Comparison of ENCODE assay signal across 8 cellular contexts in genomic region chr6:170344631-170345576, GRCh38. TPM values are rescaled to one million over a fixed set of nuclear protein-coding genes. Genes with fewer than 3 reads are reported as not detected.
DNase-seq lines count a peak whose midpoint lies in the region; ATAC-seq and FAIRE-seq lines count a peak whose summit lies in the region.

No MANE protein-coding gene starts in this region.

- ATAC-seq in HG03342 (IDR thresholded peaks at IDR 0.05; ENCODE audit: unreplicated experiment): peak; percentile 54
- ATAC-seq in activated CD8-positive, alpha-beta T cell treated with anti-CD3 and anti-CD28 coated beads, Interleukin-2, amount 10 ng/mL, durations not matched to agents 7 days and 5 days: peak; percentile 19

- no peaks in the 10 kb centered on the region for H3K9me3 Mint-ChIP-seq in activated CD8-positive, alpha-beta T cell treated with anti-CD3 and anti-CD28 coated beads, Interleukin-2, amount 10 ng/mL, durations not matched to agents 7 days and 5 days (ENCODE audit: insufficient read depth)
- H3K9me3 Mint-ChIP-seq in CD4-positive, alpha-beta memory T cell: peaks cover 0 to 2% (median 0%) of the 10 kb centered on the region in 8 donors

- H3K27ac ChIP-seq in CD4-positive, alpha-beta memory T cell (ENCODE audit: low read depth, low read length): no peak overlapping the region

- no peak for FAIRE-seq in GM19239 (lab: Jason Lieb, UNC)

- no peak overlapping the region for H3K4me3 Mint-ChIP-seq in activated CD8-positive, alpha-beta T cell treated with anti-CD3 and anti-CD28 coated beads, Interleukin-2, amount 10 ng/mL, durations not matched to agents 7 days and 5 days
- no peak overlapping the region for H3K4me3 Mint-ChIP-seq in CD4-positive, alpha-beta memory T cell

- H3K4me1 ChIP-seq in CD4-positive, alpha-beta memory T cell (ENCODE audit: insufficient read depth, low read length): no peaks in the 10 kb centered on the region

- peaks cover 14% of the 10 kb centered on the region for H3K36me3 ChIP-seq in CD4-positive, alpha-beta memory T cell (ENCODE audit: insufficient read depth, low read length)

- no peaks in the 10 kb centered on the region for H3K9me3 ChIP-seq in CD4-positive, alpha-beta memory T cell (ENCODE audit: control insufficient read depth in 1 of 2, low read length in 2 of 2)

- H3K27ac Mint-ChIP-seq in activated CD8-positive, alpha-beta T cell treated with anti-CD3 and anti-CD28 coated beads, Interleukin-2, amount 10 ng/mL, durations not matched to agents 7 days and 5 days: peak overlapping the region; percentile 43
- H3K27ac Mint-ChIP-seq in CD4-positive, alpha-beta memory T cell: peak overlapping the region in 2 of 7 donors; percentile 4 to 74

- POLR2A ChIA-PET in activated CD8-positive, alpha-beta T cell treated with anti-CD3 and anti-CD28 coated beads, Interleukin-2, amount 10 ng/mL, durations not matched to agents 7 days and 5 days (lab: Charles Lee): no interaction called here
- POLR2A ChIA-PET in CD4-positive, alpha-beta memory T cell (lab: Charles Lee; ENCODE audit: partially characterized antibody): no interaction called here

- no peaks in the 10 kb centered on the region for H3K27me3 ChIP-seq in CD4-positive, alpha-beta memory T cell (ENCODE audit: insufficient read depth, low read length)

- no peaks in the 10 kb centered on the region for H3K27me3 Mint-ChIP-seq in activated CD8-positive, alpha-beta T cell treated with anti-CD3 and anti-CD28 coated beads, Interleukin-2, amount 10 ng/mL, durations not matched to agents 7 days and 5 days (ENCODE audit: low read depth)
- no peaks in the 10 kb centered on the region for H3K27me3 Mint-ChIP-seq in CD4-positive, alpha-beta memory T cell

- CTCF ChIA-PET in activated CD8-positive, alpha-beta T cell treated with anti-CD3 and anti-CD28 coated beads, Interleukin-2, amount 10 ng/mL, durations not matched to agents 7 days and 5 days (lab: Charles Lee): no interaction called here
- CTCF ChIA-PET in CD4-positive, alpha-beta memory T cell (lab: Charles Lee; ENCODE audit: partially characterized antibody): no interaction called here

- intact Hi-C loops in CD4-positive, alpha-beta memory T cell (cut with micrococcal nuclease): no loop called here

- DNase-seq in GM04503 (ENCODE audit: low read depth) (peak; percentile 26), iPS DF 4.7 (ENCODE audit: extremely low read depth, low spot score) (peak; percentile 14), activated gamma-delta T cell (lab: John Stamatoyannopoulos, UW) (no peak), T-helper 9 cell (no peak), GM19239 (ENCODE audit: insufficient read length, low spot score) (no peak)
- DNase-seq in activated CD8-positive, alpha-beta T cell treated with anti-CD3 and anti-CD28 coated beads, Interleukin-2, amount 10 ng/mL, durations not matched to agents 7 days and 5 days: peak; percentile 30
- DNase-seq in CD4-positive, alpha-beta memory T cell: no peak

- H3K36me3 Mint-ChIP-seq in activated CD8-positive, alpha-beta T cell treated with anti-CD3 and anti-CD28 coated beads, Interleukin-2, amount 10 ng/mL, durations not matched to agents 7 days and 5 days (ENCODE audit: low read depth): peaks cover 48% of the 10 kb centered on the region
- peaks cover 65 to 76% of the 10 kb centered on the region in 2 donors for H3K36me3 Mint-ChIP-seq in CD4-positive, alpha-beta memory T cell

- no peak overlapping the region for H3K4me3 ChIP-seq in CD4-positive, alpha-beta memory T cell (ENCODE audit: low read length in 2 of 2)

- H3K4me1 Mint-ChIP-seq in activated CD8-positive, alpha-beta T cell treated with anti-CD3 and anti-CD28 coated beads, Interleukin-2, amount 10 ng/mL, durations not matched to agents 7 days and 5 days (ENCODE audit: low read depth): peaks cover 28% of the 10 kb centered on the region
- H3K4me1 Mint-ChIP-seq in CD4-positive, alpha-beta memory T cell: peaks cover 9 to 21% (median 17%) of the 10 kb centered on the region in 4 donors

RNA-seq across cellular contexts. Expression of gene FAM120B, which starts 38.3 kb away (rescaled TPM):
- 10 to 100 TPM; 25.5 to 26.0 TPM for total RNA-seq in activated CD8-positive, alpha-beta T cell treated with anti-CD3 and anti-CD28 coated beads, Interleukin-2, amount 10 ng/mL, durations not matched to agents 7 days and 5 days
- total RNA-seq in CD4-positive, alpha-beta memory T cell: 10 to 100 TPM; 46.8 to 48.6 TPM
- 10 to 100 TPM; 22.7 to 33.4 TPM for polyA plus RNA-seq in CD4-positive, alpha-beta memory T cell

RNA-seq across cellular contexts. Expression of gene DLL1, which starts 54.0 kb away (rescaled TPM):
- total RNA-seq in activated CD8-positive, alpha-beta T cell treated with anti-CD3 and anti-CD28 coated beads, Interleukin-2, amount 10 ng/mL, durations not matched to agents 7 days and 5 days: 10 to 100 TPM; 10.7 to 12.3 TPM
- total RNA-seq in CD4-positive, alpha-beta memory T cell: 1 to 10 TPM; 1.7 to 3.4 TPM
- under 1 TPM in 1 of 2 donors, not detected in 1; 0.07 TPM for polyA plus RNA-seq in CD4-positive, alpha-beta memory T cell

Comparison
In these comparisons a context has a peak if more than half of its experiments do, and no peak if none do; other contexts are left out.
1. DNase-seq: peak in GM04503 (single experiment), activated CD8-positive, alpha-beta T cell treated with anti-CD3 and anti-CD28 coated beads, Interleukin-2, amount 10 ng/mL, durations not matched to agents 7 days and 5 days (single experiment) and iPS DF 4.7 (single experiment); none in activated gamma-delta T cell (single experiment), T-helper 9 cell (single experiment), GM19239 (single experiment) and CD4-positive, alpha-beta memory T cell (0 of 5).